In the genomic region with DNA sequence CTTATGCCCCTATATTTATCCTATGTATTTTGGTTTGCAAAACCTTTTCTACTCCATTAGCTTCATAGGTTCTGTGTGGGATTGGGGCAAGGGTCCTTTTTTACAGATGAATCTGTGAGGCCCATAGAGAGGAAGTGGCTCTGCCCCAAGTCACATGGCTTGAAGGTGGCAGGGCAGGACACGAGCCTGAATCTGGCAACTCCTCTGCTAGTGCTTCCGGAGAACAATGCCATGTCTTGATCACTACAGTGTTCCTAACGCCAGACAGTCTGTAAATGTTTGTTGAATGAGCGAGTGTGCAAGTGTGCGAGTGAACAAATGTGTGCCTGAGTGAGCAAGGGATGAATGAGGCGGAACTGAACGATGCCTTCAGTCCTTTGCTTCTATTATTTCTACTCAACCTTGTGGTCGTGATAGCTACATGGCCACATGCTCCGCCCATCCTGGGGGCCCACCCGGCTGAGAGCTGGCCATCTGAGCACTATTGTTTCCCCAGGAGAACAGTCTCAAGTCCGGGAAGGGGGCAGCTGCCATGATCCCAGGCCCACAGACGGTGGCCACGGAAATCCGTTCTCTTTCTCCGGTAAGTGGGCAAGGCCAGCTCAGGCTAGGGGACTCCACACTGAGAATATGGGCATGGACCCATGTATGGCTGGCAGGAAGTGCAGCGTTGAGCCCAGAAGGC, we compare ENCODE assay signal across 28 cellular contexts.
"Had no signal": no experiment of that assay in that cellular context is flagged by ENCODE, and none has a peak within 500 bp of the region (broad histone marks: within the 10 kb centered on the region; RNA-seq: fewer than 3 reads in every experiment).

No MANE protein-coding gene starts in this region.

- H3K27ac ChIP-seq: coronary artery, gastrocnemius medialis, ovary, psoas muscle, sigmoid colon, thoracic aorta had no signal

- DNase-seq: activated B cell treated with CpG ODN at 0.5 μM for 24 hours; activated CD4-positive, alpha-beta T cell treated with anti-CD3 and anti-CD28 coated beads, Interleukin-2, amount 50 U/mL, for 1 hour; activated CD8-positive, alpha-beta T cell treated with anti-CD3 and anti-CD28 coated beads for 36 hours; activated gamma-delta T cell treated with Interleukin-2 at 50 U/mL for 16 hours; activated naive CD4-positive, alpha-beta T cell treated with anti-CD3 and anti-CD28 coated beads, Interleukin-2, amount 50 U/mL, for 16 hours; activated T-cell treated with anti-CD3 and anti-CD28 coated beads, Interleukin-2, amount 50 U/mL, for 4 hours; cerebellar nuclear complex; effector memory CD8-positive, alpha-beta T cell; erythroblast; gastrocnemius medialis; hippocampal formation; left colon; mammary epithelial cell; naive B cell; nephron progenitor cell; ovary; psoas muscle; sigmoid colon; small intestine; stimulated activated CD4-positive, alpha-beta T cell treated with anti-CD3 and anti-CD28 coated beads, Interleukin-1b, Interleukin-23, amount 100 ng/mL, for 48 hours; stimulated activated CD4-positive, alpha-beta T cell treated with anti-CD3 and anti-CD28 coated beads, Interleukin-4, amount 100 ng/mL, for 4 hours; stimulated activated CD8-positive, alpha-beta memory T cell treated with anti-CD3 and anti-CD28 coated beads, Interleukin-4, amount 100 ng/mL, for 48 hours; stimulated activated naive B cell treated with anti-CD40 and anti-IgM and Interleukin-4, amounts not matched to agents 10 μg/mL and 1 μg/mL and 100 μg/mL, for 72 hours; T-helper 2 cell; trophoblast cell had no signal

- ATAC-seq: activated CD8-positive, alpha-beta T cell treated with anti-CD3 and anti-CD28 coated beads for 36 hours; activated T-cell treated with anti-CD3 and anti-CD28 coated beads, Interleukin-2, amount 50 U/mL, for 4 hours; activated T-helper 17 cell treated with anti-CD3 and anti-CD28 coated beads, Interleukin-2, amount 50 U/mL, for 72 hours; effector memory CD8-positive, alpha-beta T cell; gastrocnemius medialis; left colon; psoas muscle; stimulated activated naive B cell treated with anti-CD40 and anti-IgM and Interleukin-4, amounts not matched to agents 10 μg/mL and 1 μg/mL and 100 μg/mL, for 72 hours had no signal

- H3K27me3 ChIP-seq: gastrocnemius medialis, ovary, sigmoid colon had no signal

- H3K9me3 ChIP-seq: gastrocnemius medialis, ovary, psoas muscle, sigmoid colon, thoracic aorta had no signal

- H3K4me3 ChIP-seq: coronary artery, gastrocnemius medialis, ovary, psoas muscle, sigmoid colon, thoracic aorta had no signal

- H3K4me1 ChIP-seq: gastrocnemius medialis, psoas muscle, sigmoid colon had no signal

- H3K36me3 ChIP-seq: gastrocnemius medialis, ovary had no signal
